ENCODE assay signal across 13 cellular contexts in the genomic region with DNA sequence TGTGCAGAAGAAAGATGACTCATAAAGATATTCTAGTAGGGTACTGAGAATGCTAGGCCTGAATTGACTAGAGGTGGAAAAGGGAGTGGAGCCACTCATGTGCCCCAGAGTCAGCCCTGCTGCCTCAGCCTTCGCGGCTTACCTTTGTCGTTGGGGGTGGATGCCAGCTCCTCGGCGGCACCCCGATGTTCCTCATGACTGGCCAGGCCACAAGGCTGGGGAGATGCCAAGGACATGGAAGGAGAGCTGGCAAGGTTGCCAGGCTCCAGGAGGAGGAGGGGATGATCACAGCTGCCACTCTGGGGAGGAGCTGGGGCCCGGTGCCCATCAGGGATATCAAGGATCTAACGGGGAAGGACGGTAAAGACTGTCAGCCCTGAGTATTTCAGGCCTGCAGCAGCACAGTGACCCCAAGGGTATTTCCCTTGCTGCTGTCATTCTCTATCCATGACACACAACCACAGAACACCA. TPM values are rescaled to one million over a fixed set of nuclear protein-coding genes. Genes with fewer than 3 reads are reported as not detected.
DNase-seq lines count a peak whose midpoint lies in the region; ATAC-seq and TF ChIP-seq lines count a peak whose summit lies in the region.
"Had no signal": no experiment of that assay in that cellular context is flagged by ENCODE, and none has a peak within 500 bp of the region (broad histone marks: within the 10 kb centered on the region; RNA-seq: fewer than 3 reads in every experiment).

No MANE protein-coding gene starts in this region.

- H3K27ac Mint-ChIP-seq in activated naive CD8-positive, alpha-beta T cell treated with anti-CD3 and anti-CD28 coated beads, Interleukin-2, amount 10 ng/mL, durations not matched to agents 7 days and 5 days = peak overlapping the region; percentile 38
- H3K27ac Mint-ChIP-seq in immature natural killer cell = peak overlapping the region; percentile 96 to 100 (median 99)

- H3K9me3 Mint-ChIP-seq in activated naive CD8-positive, alpha-beta T cell treated with anti-CD3 and anti-CD28 coated beads, Interleukin-2, amount 10 ng/mL, durations not matched to agents 7 days and 5 days = no peaks in the 10 kb centered on the region
- no peaks in the 10 kb centered on the region for H3K9me3 Mint-ChIP-seq in immature natural killer cell

- WGBS in thyroid gland, 2 donors = 53 to 67% methylated on average over 9 of the region's 9 CpGs

- peak overlapping the region in 1 of 3 donors; percentile 15 for H3K27ac ChIP-seq in thyroid gland
- H3K27ac ChIP-seq: uterus had no signal

- H3K36me3 ChIP-seq in thyroid gland = peaks cover 10 to 25% of the 10 kb centered on the region in 2 donors
- H3K36me3 ChIP-seq: uterus had no signal

- no peak overlapping the region for H3K4me3 ChIP-seq in thyroid gland (replicated peaks in 1 of 3)
- H3K4me3 ChIP-seq: lung, uterus had no signal

- POLR2A ChIA-PET in activated naive CD8-positive, alpha-beta T cell treated with anti-CD3 and anti-CD28 coated beads, Interleukin-2, amount 10 ng/mL, durations not matched to agents 7 days and 5 days (lab: Charles Lee) = interaction anchor here (0.6 to 1.0 kb wide), 2 partner anchors 9 to 47 kb away, joined by 3 to 4 read pairs; a partner anchor contains a TSS

- H3K27me3 ChIP-seq in thyroid gland = no peaks in the 10 kb centered on the region
- H3K27me3 ChIP-seq: BE2C, uterus had no signal

- peaks cover 0 to 10% of the 10 kb centered on the region in 2 donors for H3K4me1 ChIP-seq in thyroid gland
- H3K4me1 ChIP-seq: BE2C had no signal

- no peak for ATAC-seq in activated naive CD8-positive, alpha-beta T cell treated with anti-CD3 and anti-CD28 coated beads, Interleukin-2, amount 10 ng/mL, durations not matched to agents 7 days and 5 days (ENCODE audit: low read depth)
- no peak for ATAC-seq in GM21526 (IDR thresholded peaks at IDR 0.05; ENCODE audit: low FRiP score, unreplicated experiment)
- ATAC-seq: HepG2 had no signal

- no peak for TF ChIP-seq POLR2A in thyroid gland (IDR thresholded peaks at IDR 0.05)

- intact Hi-C loops in thyroid gland (cut with DNase I) = no loop called here

- H3K4me1 Mint-ChIP-seq in activated naive CD8-positive, alpha-beta T cell treated with anti-CD3 and anti-CD28 coated beads, Interleukin-2, amount 10 ng/mL, durations not matched to agents 7 days and 5 days = peaks cover 22% of the 10 kb centered on the region
- H3K4me1 Mint-ChIP-seq in immature natural killer cell = peaks cover 58 to 69% of the 10 kb centered on the region in 2 donors

- peaks cover 53% of the 10 kb centered on the region for H3K36me3 Mint-ChIP-seq in activated naive CD8-positive, alpha-beta T cell treated with anti-CD3 and anti-CD28 coated beads, Interleukin-2, amount 10 ng/mL, durations not matched to agents 7 days and 5 days
- H3K36me3 Mint-ChIP-seq in immature natural killer cell = peaks cover 31 to 53% (median 36%) of the 10 kb centered on the region in 3 donors

- H3K4me3 Mint-ChIP-seq in activated naive CD8-positive, alpha-beta T cell treated with anti-CD3 and anti-CD28 coated beads, Interleukin-2, amount 10 ng/mL, durations not matched to agents 7 days and 5 days = no peak overlapping the region
- peak overlapping the region in 2 of 5 donors; percentile 25 to 67 for H3K4me3 Mint-ChIP-seq in immature natural killer cell

- H3K27me3 Mint-ChIP-seq in activated naive CD8-positive, alpha-beta T cell treated with anti-CD3 and anti-CD28 coated beads, Interleukin-2, amount 10 ng/mL, durations not matched to agents 7 days and 5 days = no peaks in the 10 kb centered on the region
- H3K27me3 Mint-ChIP-seq in immature natural killer cell (ENCODE audit: low read depth in 3 of 3) = peaks cover 10 to 22% (median 14%) of the 10 kb centered on the region in 3 donors

- no peaks in the 10 kb centered on the region for H3K9me3 ChIP-seq in thyroid gland
- H3K9me3 ChIP-seq: BE2C, uterus had no signal

- no peak for TF ChIP-seq CTCF in thyroid gland (IDR thresholded peaks at IDR 0.05)

- DNase-seq in stimulated activated naive CD4-positive, alpha-beta T cell treated with Interleukin-2 at 50 U/mL for 16 hours (lab: John Stamatoyannopoulos, UW) = peak; percentile 36
- no peak for DNase-seq in stimulated activated naive CD4-positive, alpha-beta T cell (lab: John Stamatoyannopoulos, UW)
- no peak for DNase-seq in activated naive CD8-positive, alpha-beta T cell treated with anti-CD3 and anti-CD28 coated beads, Interleukin-2, amount 10 ng/mL, durations not matched to agents 7 days and 5 days
- no peak for DNase-seq in immature natural killer cell
- DNase-seq in thyroid gland = peak; percentile 72 to 73
- DNase-seq in SW 1271 (lab: John Stamatoyannopoulos, UW) = no peak
- DNase-seq in MV-4-11 (lab: John Stamatoyannopoulos, UW) = no peak
- DNase-seq: BE2C, NCI-H187, uterus had no signal

RNA-seq across cellular contexts. Expression of a gene that starts 9.6 kb away (rescaled TPM):
- total RNA-seq in activated naive CD8-positive, alpha-beta T cell treated with anti-CD3 and anti-CD28 coated beads, Interleukin-2, amount 10 ng/mL, durations not matched to agents 7 days and 5 days = 10 to 100 TPM; 45.9 to 48.5 TPM
- polyA plus RNA-seq in immature natural killer cell = 10 to 100 TPM; 40.5 to 69.0 (median 53.3) TPM
- 100 to 1,000 TPM in 2 of 4 donors, 10 to 100 TPM in 2; 77.5 to 171 (median 94.7) TPM for total RNA-seq in thyroid gland

RNA-seq across cellular contexts. Expression of a gene that starts 39.5 kb away (rescaled TPM):
- 10 to 100 TPM; 49.6 to 60.6 TPM for total RNA-seq in activated naive CD8-positive, alpha-beta T cell treated with anti-CD3 and anti-CD28 coated beads, Interleukin-2, amount 10 ng/mL, durations not matched to agents 7 days and 5 days
- polyA plus RNA-seq in immature natural killer cell = 100 to 1,000 TPM in 2 of 3 donors, 10 to 100 TPM in 1; 64.9 to 180 (median 105) TPM
- 10 to 100 TPM; 78.5 to 86.4 (median 81.6) TPM for total RNA-seq in thyroid gland

RNA-seq across cellular contexts. Expression of a gene that starts 46.5 kb away (rescaled TPM):
- 10 to 100 TPM; 47.0 to 57.2 TPM for total RNA-seq in activated naive CD8-positive, alpha-beta T cell treated with anti-CD3 and anti-CD28 coated beads, Interleukin-2, amount 10 ng/mL, durations not matched to agents 7 days and 5 days
- polyA plus RNA-seq in immature natural killer cell = 10 to 100 TPM; 35.3 to 68.0 (median 35.9) TPM
- total RNA-seq in thyroid gland = 10 to 100 TPM; 12.4 to 41.5 (median 23.3) TPM

Comparison
In these comparisons a context has a peak if more than half of its experiments do, and no peak if none do; other contexts are left out.
1. DNase-seq: peak in stimulated activated naive CD4-positive, alpha-beta T cell treated with Interleukin-2 at 50 U/mL for 16 hours (single experiment) and thyroid gland (2 of 2); none in stimulated activated naive CD4-positive, alpha-beta T cell (0 of 6), activated naive CD8-positive, alpha-beta T cell treated with anti-CD3 and anti-CD28 coated beads, Interleukin-2, amount 10 ng/mL, durations not matched to agents 7 days and 5 days (single experiment), immature natural killer cell (0 of 3), SW 1271 (0 of 2) and MV-4-11 (single experiment).